ENCODE assay signal across 1 cellular context in the genomic region with DNA sequence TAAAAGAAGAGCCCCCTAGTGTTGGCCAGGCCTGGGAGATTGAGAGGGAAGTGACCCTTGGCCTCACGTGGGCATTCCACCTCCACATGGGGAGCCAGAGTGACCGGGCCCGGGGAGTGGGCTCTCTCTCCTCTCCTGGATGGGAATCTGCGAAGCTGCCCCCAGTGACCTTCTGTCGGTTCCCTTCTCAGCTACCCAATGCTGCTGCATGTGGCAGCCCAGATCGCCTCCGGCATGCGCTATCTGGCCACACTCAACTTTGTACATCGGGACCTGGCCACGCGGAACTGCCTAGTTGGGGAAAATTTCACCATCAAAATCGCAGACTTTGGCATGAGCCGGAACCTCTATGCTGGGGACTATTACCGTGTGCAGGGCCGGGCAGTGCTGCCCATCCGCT.
TF ChIP-seq lines count a peak whose summit lies in the region.

No MANE protein-coding gene starts in this region.

TF ChIP-seq in HepG2, 621 proteins besides CTCF, POLR2A, EP300 and RAD21:
- TF ChIP-seq HNF4G (IDR thresholded peaks at IDR 0.05; ENCODE audit: borderline replicate concordance, low read depth, low read length) (0 out of 2 replicates have a peak, but pooled peaks have one; percentile 6), HNF4G (CRISPR knock-in tag; IDR thresholded peaks at IDR 0.05; ENCODE audit: borderline replicate concordance, low read depth) (no peak)
- TF ChIP-seq, protein P1, sequence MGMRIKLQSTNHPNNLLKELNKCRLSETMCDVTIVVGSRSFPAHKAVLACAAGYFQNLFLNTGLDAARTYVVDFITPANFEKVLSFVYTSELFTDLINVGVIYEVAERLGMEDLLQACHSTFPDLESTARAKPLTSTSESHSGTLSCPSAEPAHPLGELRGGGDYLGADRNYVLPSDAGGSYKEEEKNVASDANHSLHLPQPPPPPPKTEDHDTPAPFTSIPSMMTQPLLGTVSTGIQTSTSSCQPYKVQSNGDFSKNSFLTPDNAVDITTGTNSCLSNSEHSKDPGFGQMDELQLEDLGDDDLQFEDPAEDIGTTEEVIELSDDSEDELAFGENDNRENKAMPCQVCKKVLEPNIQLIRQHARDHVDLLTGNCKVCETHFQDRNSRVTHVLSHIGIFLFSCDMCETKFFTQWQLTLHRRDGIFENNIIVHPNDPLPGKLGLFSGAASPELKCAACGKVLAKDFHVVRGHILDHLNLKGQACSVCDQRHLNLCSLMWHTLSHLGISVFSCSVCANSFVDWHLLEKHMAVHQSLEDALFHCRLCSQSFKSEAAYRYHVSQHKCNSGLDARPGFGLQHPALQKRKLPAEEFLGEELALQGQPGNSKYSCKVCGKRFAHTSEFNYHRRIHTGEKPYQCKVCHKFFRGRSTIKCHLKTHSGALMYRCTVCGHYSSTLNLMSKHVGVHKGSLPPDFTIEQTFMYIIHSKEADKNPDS (CRISPR knock-in tag; IDR thresholded peaks at IDR 0.05): no peak
